Comparison of ENCODE assay signal across 20 cellular contexts in the genomic region with DNA sequence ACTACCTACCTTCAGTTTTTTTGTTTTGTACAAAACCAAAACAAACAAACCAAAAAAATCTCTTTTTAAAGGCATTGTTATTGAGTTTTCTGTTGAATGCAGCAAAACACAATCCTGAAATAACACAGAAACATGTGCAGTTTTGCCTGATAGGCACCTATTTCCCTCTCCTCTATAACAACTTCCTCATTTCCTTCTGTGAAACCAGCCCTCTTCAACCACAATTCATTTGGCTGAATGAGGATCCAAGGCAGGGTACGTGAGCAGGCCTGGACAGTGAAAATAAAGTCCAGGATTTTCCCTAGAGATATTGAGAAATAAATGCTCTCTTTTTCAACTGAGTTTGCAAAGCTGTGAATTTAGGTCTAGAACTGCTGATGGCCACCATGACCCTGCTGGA.
"Had no signal": no experiment of that assay in that cellular context is flagged by ENCODE, and none has a peak within 500 bp of the region (broad histone marks: within the 10 kb centered on the region; RNA-seq: fewer than 3 reads in every experiment).

No MANE protein-coding gene starts in this region.

- DNase-seq: activated B cell treated with CpG ODN at 0.5 μM for 24 hours; activated CD4-positive, alpha-beta memory T cell treated with anti-CD3 and anti-CD28 coated beads for 36 hours; activated CD4-positive, alpha-beta T cell treated with anti-CD3 and anti-CD28 coated beads for 4 hours; activated gamma-delta T cell treated with Interleukin-2 at 50 U/mL for 16 hours; activated T-cell treated with anti-CD3 and anti-CD28 coated beads for 4 hours; adrenal gland; cerebellar nuclear complex; cortex of kidney; effector CD4-positive, alpha-beta T cell; gastrocnemius medialis; head of caudate nucleus; retina; spleen; stimulated activated CD8-positive, alpha-beta memory T cell treated with anti-CD3 and anti-CD28 coated beads, Interleukin-4, amount 100 ng/mL, for 48 hours; stimulated activated naive CD4-positive, alpha-beta T cell; substantia nigra; tibial artery had no signal

- ATAC-seq: activated naive CD4-positive, alpha-beta T cell treated with anti-CD3 and anti-CD28 coated beads, Interleukin-2, amount 50 U/mL, for 72 hours; esophagus mucosa; gastrocnemius medialis; left lobe of liver had no signal
